In the genomic region with DNA sequence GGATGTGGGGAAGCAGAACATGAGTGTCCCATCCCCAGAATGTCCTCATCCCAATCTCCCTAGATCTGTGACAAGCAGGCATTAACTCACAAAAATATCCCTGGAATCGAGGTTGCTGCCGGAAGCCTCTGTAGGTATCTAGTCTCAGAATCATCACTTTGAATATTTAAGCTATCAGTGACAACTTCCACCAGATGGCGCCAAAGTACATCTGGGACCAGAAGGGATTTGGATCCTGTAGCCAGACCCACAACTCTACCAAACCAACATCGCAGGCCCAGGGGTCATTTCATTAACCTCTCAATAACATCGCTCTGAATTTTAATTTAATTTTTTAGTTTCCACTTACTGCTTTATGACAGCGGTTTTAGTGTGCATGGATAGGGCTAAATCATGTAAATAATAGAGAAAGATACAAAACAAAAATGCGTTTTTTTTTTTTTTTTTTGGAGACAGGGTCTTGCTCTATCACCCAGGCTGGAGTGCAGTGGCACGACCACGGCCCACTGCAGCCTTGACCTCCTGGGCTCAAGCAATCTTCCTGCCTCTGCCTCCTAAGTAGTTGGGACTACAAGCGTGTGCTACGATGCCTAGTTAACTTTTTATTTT, we compare ENCODE assay signal across 8 cellular contexts. TPM values are rescaled to one million over a fixed set of nuclear protein-coding genes. Genes with fewer than 3 reads are reported as not detected.
DNase-seq lines count a peak whose midpoint lies in the region; ATAC-seq and TF ChIP-seq lines count a peak whose summit lies in the region.

No MANE protein-coding gene starts in this region.

- no peaks in the 10 kb centered on the region for H3K27me3 ChIP-seq in SJCRH30
- no peaks in the 10 kb centered on the region for H3K27me3 ChIP-seq in tibial nerve

- no peak for TF ChIP-seq EP300 in tibial nerve (IDR thresholded peaks at IDR 0.05)

- H3K4me1 ChIP-seq in SJCRH30 = no peaks in the 10 kb centered on the region
- H3K4me1 ChIP-seq in tibial nerve = peaks cover 0 to 34% (median 8%) of the 10 kb centered on the region in 4 donors

- H3K4me3 ChIP-seq in SJCRH30 = no peak overlapping the region
- no peak overlapping the region for H3K4me3 ChIP-seq in foreskin fibroblast (ENCODE audit: low read depth in 1 of 2, low read length in 2 of 2)
- H3K4me3 ChIP-seq in tibial nerve = no peak overlapping the region

- DNase-seq in ACHN (peak; percentile 76), NAMALWA (ENCODE audit: low spot score) (peak; percentile 90), SJCRH30 (peak; percentile 82 to 93), foreskin fibroblast (peak; percentile 61 to 90), omental fat pad (ENCODE audit: low spot score) (peak; percentile 89), tibial nerve (ENCODE audit: low spot score in 2 of 2) (peak; percentile 77 to 96)
- peak; percentile 56 for DNase-seq in activated T-helper 9 cell treated with anti-CD3 and anti-CD28 coated beads, Interleukin-2, amount 50 U/mL, for 16 hours (ENCODE audit: low read depth)

- peak; percentile 77 for TF ChIP-seq CTCF in foreskin fibroblast (IDR thresholded peaks at IDR 0.05; ENCODE audit: low read depth, low read length)
- no peak for TF ChIP-seq CTCF in omental fat pad (IDR thresholded peaks at IDR 0.05)
- peak; percentile 67 to 80 (median 73) for TF ChIP-seq CTCF in tibial nerve (IDR thresholded peaks at IDR 0.05)

- 24 to 29% methylated on average over 11 of the region's 11 CpGs for WGBS in tibial nerve, 2 donors

- ATAC-seq in GM18909 (IDR thresholded peaks at IDR 0.05; ENCODE audit: poor library complexity, unreplicated experiment) (peak; percentile 45), omental fat pad (ENCODE audit: low FRiP score) (peak; percentile 39)

- H3K36me3 ChIP-seq in SJCRH30 (no peaks in the 10 kb centered on the region), tibial nerve (peaks cover 0 to 4% (median 0%) of the 10 kb centered on the region in 3 donors)

- H3K9me3 ChIP-seq in SJCRH30 (replicated peaks) (peaks cover 6% of the 10 kb centered on the region; the same call in 1 of the 2 replicates), tibial nerve (no peaks in the 10 kb centered on the region)

- in situ Hi-C loops in ACHN (cut with HindIII; ENCODE audit: low pct_ligation_motif_present, low pct_unique_long_range_greater_than_20kb, low sequenced_read_pairs) = no loop called here

- H3K27ac ChIP-seq in SJCRH30 = no peak overlapping the region
- H3K27ac ChIP-seq in tibial nerve = no peak overlapping the region

- TF ChIP-seq POLR2A in tibial nerve (IDR thresholded peaks at IDR 0.05) = no peak

RNA-seq across cellular contexts. Expression of a gene that starts 1.1 kb away (rescaled TPM):
- total RNA-seq in SJCRH30 (2014; rRNA removed; shearing (Covaris generic)) = 85.0 and 91.7 TPM in 2 replicates
- 10 to 100 TPM; 60.5 to 91.0 (median 76.1) TPM for total RNA-seq in omental fat pad
- total RNA-seq in tibial nerve = 10 to 100 TPM; 69.3 to 80.0 (median 73.1) TPM

RNA-seq across cellular contexts. Expression of a gene that starts 28.3 kb away (rescaled TPM):
- 5.7 and 7.6 TPM in 2 replicates for total RNA-seq in SJCRH30 (2014; rRNA removed; shearing (Covaris generic))
- total RNA-seq in omental fat pad (10 to 100 TPM; 13.8 to 38.0 (median 19.7) TPM), tibial nerve (10 to 100 TPM; 17.7 to 45.8 (median 31.5) TPM)

RNA-seq across cellular contexts. Expression of a gene that starts 46.6 kb away (rescaled TPM):
- not detected in 2 replicates for total RNA-seq in SJCRH30 (2014; rRNA removed; shearing (Covaris generic))
- total RNA-seq in omental fat pad (not detected), tibial nerve (under 1 TPM in 1 of 4 donors, not detected in 3; 0.78 TPM)

Comparison
In these comparisons a context has a peak if more than half of its experiments do, and no peak if none do; other contexts are left out.
1. CTCF ChIP-seq: peak in foreskin fibroblast (single experiment) and tibial nerve (5 of 5); none in omental fat pad (0 of 3).
2. Peak in every context shown above with its lines, with median percentiles within 50 percentile points of each other: DNase-seq.